In the genomic region with DNA sequence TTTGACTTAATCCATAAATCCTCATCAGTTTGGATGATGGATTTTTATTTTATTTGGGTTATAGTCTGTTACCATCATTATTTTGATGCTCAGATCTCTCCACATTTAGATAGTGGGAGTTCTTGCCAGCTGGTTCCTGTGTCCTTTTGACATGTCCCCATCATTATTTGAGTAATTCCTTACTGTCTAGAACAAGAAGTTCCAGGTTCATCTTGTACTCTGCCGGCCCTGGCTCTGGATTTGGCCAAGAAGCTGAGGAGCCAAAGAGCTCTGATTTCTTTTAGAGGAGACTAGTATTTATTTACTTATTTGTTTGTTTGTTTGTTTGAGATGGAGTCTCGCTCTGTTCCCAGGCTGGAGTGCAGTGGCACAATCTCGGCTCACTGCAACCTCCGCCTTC, we compare ENCODE assay signal across 26 cellular contexts.
"Had no signal": no experiment of that assay in that cellular context is flagged by ENCODE, and none has a peak within 500 bp of the region (broad histone marks: within the 10 kb centered on the region; RNA-seq: fewer than 3 reads in every experiment).

No MANE protein-coding gene starts in this region.

- H3K4me1 Mint-ChIP-seq: naive B cell; stimulated activated effector memory CD8-positive, alpha-beta T cell treated with anti-CD3 and anti-CD28 coated beads, Interleukin-12 subunit alpha, Interleukin-12 subunit beta, amount 100 ng/mL, for 72 hours had no signal

- H3K27me3 Mint-ChIP-seq: natural killer cell treated with Interleukin-12 subunit alpha and Interleukin-12 subunit beta and Interleukin-15 and Interleukin-18, amount 100 ng/mL, for 72 hours had no signal

- H3K4me1 ChIP-seq: pancreas, uterus had no signal

- H3K36me3 ChIP-seq: heart right ventricle, neutrophil, pancreas, stomach, thoracic aorta, tibial nerve, upper lobe of right lung, uterus had no signal

- H3K27ac ChIP-seq: dorsolateral prefrontal cortex, heart right ventricle, neutrophil, pancreas, stomach, thoracic aorta, upper lobe of right lung, uterus had no signal

- H3K36me3 Mint-ChIP-seq: mesothelial cell of epicardium; naive B cell; natural killer cell treated with Interleukin-12 subunit alpha and Interleukin-12 subunit beta and Interleukin-15 and Interleukin-18, amount 100 ng/mL, for 72 hours; stimulated activated effector memory CD8-positive, alpha-beta T cell treated with anti-CD3 and anti-CD28 coated beads, Interleukin-12 subunit alpha, Interleukin-12 subunit beta, amount 100 ng/mL, for 72 hours had no signal

- ATAC-seq: left colon; mucosa of descending colon; natural killer cell treated with Interleukin-12 subunit alpha and Interleukin-12 subunit beta and Interleukin-15 and Interleukin-18, amount 100 ng/mL, for 72 hours; pancreas; sciatic nerve; stimulated activated effector memory CD8-positive, alpha-beta T cell treated with anti-CD3 and anti-CD28 coated beads, Interleukin-12 subunit alpha, Interleukin-12 subunit beta, amount 100 ng/mL, for 72 hours; upper lobe of right lung had no signal

- H3K27ac Mint-ChIP-seq: mesothelial cell of epicardium; natural killer cell treated with Interleukin-12 subunit alpha and Interleukin-12 subunit beta and Interleukin-15 and Interleukin-18, amount 100 ng/mL, for 72 hours; stimulated activated effector memory CD8-positive, alpha-beta T cell treated with anti-CD3 and anti-CD28 coated beads, Interleukin-12 subunit alpha, Interleukin-12 subunit beta, amount 100 ng/mL, for 72 hours had no signal

- H3K4me3 ChIP-seq: dorsolateral prefrontal cortex, heart right ventricle, mucosa of descending colon, pancreas, stomach, thoracic aorta, tibial nerve, upper lobe of right lung, uterus had no signal

- DNase-seq: cerebellar nuclear complex; dorsolateral prefrontal cortex; effector CD4-positive, alpha-beta T cell; foreskin fibroblast; glutamatergic neuron; heart right ventricle; hippocampal formation; left colon; mesenchymal stem cell; mucosa of descending colon; naive B cell; pancreas; stimulated activated CD4-positive, alpha-beta T cell treated with anti-CD3 and anti-CD28 coated beads, Interleukin-2, amount 100 ng/mL, for 24 hours; stimulated activated CD4-positive, alpha-beta T cell treated with anti-CD3 and anti-CD28 coated beads, Interleukin-4, amount 100 ng/mL, for 24 hours; stimulated activated naive CD4-positive, alpha-beta T cell treated with Interleukin-2 at 50 U/mL for 16 hours; stomach; upper lobe of right lung had no signal

- H3K4me3 Mint-ChIP-seq: mesothelial cell of epicardium; naive B cell; natural killer cell treated with Interleukin-12 subunit alpha and Interleukin-12 subunit beta and Interleukin-15 and Interleukin-18, amount 100 ng/mL, for 72 hours; neural crest cell; stimulated activated effector memory CD8-positive, alpha-beta T cell treated with anti-CD3 and anti-CD28 coated beads, Interleukin-12 subunit alpha, Interleukin-12 subunit beta, amount 100 ng/mL, for 72 hours had no signal

- H3K27me3 ChIP-seq: dorsolateral prefrontal cortex, heart right ventricle, neutrophil, pancreas, stomach, tibial nerve, upper lobe of right lung, uterus had no signal

- H3K9me3 ChIP-seq: heart right ventricle, mucosa of descending colon, neutrophil, pancreas, stomach, thoracic aorta, tibial nerve, upper lobe of right lung, uterus had no signal

- H3K9me3 Mint-ChIP-seq: mesothelial cell of epicardium; natural killer cell treated with Interleukin-12 subunit alpha and Interleukin-12 subunit beta and Interleukin-15 and Interleukin-18, amount 100 ng/mL, for 72 hours; neural crest cell had no signal
